ENCODE assay signal across 1 cellular context in the genomic region with DNA sequence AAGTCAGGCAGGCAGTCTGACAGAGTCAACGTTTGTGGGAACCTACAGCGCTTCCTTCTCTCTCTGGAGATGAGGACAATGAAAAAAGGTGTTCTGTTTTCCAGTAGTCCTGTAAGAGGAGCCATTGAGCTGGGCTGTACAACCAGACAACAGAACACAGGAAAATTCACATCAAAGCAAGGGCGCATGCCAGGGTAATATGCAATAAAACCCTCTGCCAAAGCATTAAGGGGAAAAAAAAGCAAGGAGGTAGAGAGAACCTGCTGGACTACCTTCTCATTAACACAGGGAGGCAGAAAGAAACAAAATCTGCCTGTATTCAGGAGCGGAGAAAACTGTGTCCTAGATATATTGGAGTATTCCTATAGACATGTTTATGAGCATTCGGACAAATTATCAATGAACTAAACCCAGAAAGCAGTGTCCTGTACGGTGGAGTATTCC.
TF ChIP-seq lines count a peak whose summit lies in the region.

No MANE protein-coding gene starts in this region.

TF ChIP-seq in HepG2, 621 proteins besides CTCF, POLR2A, EP300 and RAD21 (continued from another document):
- no peak for TF ChIP-seq UBTF (CRISPR knock-in tag; IDR thresholded peaks at IDR 0.05)
- TF ChIP-seq ZNF629 (CRISPR knock-in tag; conservative IDR thresholded peaks at IDR 0.05), result 0 out of 2 replicates have a peak, but pooled peaks have one; percentile 14
- no peak for TF ChIP-seq SP140L (CRISPR knock-in tag; IDR thresholded peaks at IDR 0.05; ENCODE audit: borderline replicate concordance)
- no peak for TF ChIP-seq HNF1A (IDR thresholded peaks at IDR 0.05; ENCODE audit: low read depth)
- TF ChIP-seq HNF1A (CRISPR knock-in tag; IDR thresholded peaks at IDR 0.05; ENCODE audit: borderline replicate concordance), result no peak
- peak; percentile 95; the same call in 1 of the 2 replicates for TF ChIP-seq ZNF331 (CRISPR knock-in tag; IDR thresholded peaks at IDR 0.05)
- TF ChIP-seq HOXA3 (CRISPR knock-in tag; IDR thresholded peaks at IDR 0.05), result 0 out of 2 replicates have a peak, but pooled peaks have one; percentile 16
- TF ChIP-seq ZNF512 (CRISPR knock-in tag; IDR thresholded peaks at IDR 0.05), result no peak; the same call in 1 of the 2 replicates
- peak; percentile 89; the same call in 1 of the 2 replicates for TF ChIP-seq ZNF800 (CRISPR knock-in tag; IDR thresholded peaks at IDR 0.05)
- TF ChIP-seq ZSCAN9 (CRISPR knock-in tag; IDR thresholded peaks at IDR 0.05; ENCODE audit: borderline replicate concordance), result 0 out of 2 replicates have a peak, but pooled peaks have one; percentile 47
- TF ChIP-seq XRCC5 (optimal IDR thresholded peaks at IDR 0.05; ENCODE audit: low read length), result peak; percentile 75
- TF ChIP-seq STAT6 (CRISPR knock-in tag; IDR thresholded peaks at IDR 0.05; ENCODE audit: borderline replicate concordance), result peak; percentile 83; the same call in 1 of the 2 replicates
- TF ChIP-seq, protein P1, sequence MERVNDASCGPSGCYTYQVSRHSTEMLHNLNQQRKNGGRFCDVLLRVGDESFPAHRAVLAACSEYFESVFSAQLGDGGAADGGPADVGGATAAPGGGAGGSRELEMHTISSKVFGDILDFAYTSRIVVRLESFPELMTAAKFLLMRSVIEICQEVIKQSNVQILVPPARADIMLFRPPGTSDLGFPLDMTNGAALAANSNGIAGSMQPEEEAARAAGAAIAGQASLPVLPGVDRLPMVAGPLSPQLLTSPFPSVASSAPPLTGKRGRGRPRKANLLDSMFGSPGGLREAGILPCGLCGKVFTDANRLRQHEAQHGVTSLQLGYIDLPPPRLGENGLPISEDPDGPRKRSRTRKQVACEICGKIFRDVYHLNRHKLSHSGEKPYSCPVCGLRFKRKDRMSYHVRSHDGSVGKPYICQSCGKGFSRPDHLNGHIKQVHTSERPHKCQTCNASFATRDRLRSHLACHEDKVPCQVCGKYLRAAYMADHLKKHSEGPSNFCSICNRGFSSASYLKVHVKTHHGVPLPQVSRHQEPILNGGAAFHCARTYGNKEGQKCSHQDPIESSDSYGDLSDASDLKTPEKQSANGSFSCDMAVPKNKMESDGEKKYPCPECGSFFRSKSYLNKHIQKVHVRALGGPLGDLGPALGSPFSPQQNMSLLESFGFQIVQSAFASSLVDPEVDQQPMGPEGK (CRISPR knock-in tag; IDR thresholded peaks at IDR 0.05), result 0 out of 2 replicates have a peak, but pooled peaks have one; percentile 22
- TF ChIP-seq, protein P2, sequence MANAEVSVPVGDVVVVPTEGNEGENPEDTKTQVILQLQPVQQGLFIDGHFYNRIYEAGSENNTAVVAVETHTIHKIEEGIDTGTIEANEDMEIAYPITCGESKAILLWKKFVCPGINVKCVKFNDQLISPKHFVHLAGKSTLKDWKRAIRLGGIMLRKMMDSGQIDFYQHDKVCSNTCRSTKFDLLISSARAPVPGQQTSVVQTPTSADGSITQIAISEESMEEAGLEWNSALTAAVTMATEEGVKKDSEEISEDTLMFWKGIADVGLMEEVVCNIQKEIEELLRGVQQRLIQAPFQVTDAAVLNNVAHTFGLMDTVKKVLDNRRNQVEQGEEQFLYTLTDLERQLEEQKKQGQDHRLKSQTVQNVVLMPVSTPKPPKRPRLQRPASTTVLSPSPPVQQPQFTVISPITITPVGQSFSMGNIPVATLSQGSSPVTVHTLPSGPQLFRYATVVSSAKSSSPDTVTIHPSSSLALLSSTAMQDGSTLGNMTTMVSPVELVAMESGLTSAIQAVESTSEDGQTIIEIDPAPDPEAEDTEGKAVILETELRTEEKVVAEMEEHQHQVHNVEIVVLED (CRISPR knock-in tag; IDR thresholded peaks at IDR 0.05; ENCODE audit: borderline replicate concordance), result no peak
- TF ChIP-seq KAT2B (IDR thresholded peaks at IDR 0.05; ENCODE audit: borderline replicate concordance, low read depth, low read length), result no peak
- peak; percentile 35; the same call in 1 of the 2 replicates for TF ChIP-seq KMT2A (CRISPR knock-in tag; IDR thresholded peaks at IDR 0.05)
- peak; percentile 55; the same call in 1 of the 2 replicates for TF ChIP-seq GATAD1 (CRISPR knock-in tag; IDR thresholded peaks at IDR 0.05)
- TF ChIP-seq SRSF4 (IDR thresholded peaks at IDR 0.05; ENCODE audit: low read depth, low read length, poor library complexity, severe bottlenecking), result no peak
- 0 out of 2 replicates have a peak, but pooled peaks have one; percentile 72 for TF ChIP-seq IRF2 (CRISPR knock-in tag; IDR thresholded peaks at IDR 0.05)
- no peak for TF ChIP-seq CBX1 (IDR thresholded peaks at IDR 0.05; ENCODE audit: low read depth)
- TF ChIP-seq MIXL1 (CRISPR knock-in tag; IDR thresholded peaks at IDR 0.05), result peak; percentile 73; the same call in 1 of the 2 replicates
- TF ChIP-seq, protein P3, sequence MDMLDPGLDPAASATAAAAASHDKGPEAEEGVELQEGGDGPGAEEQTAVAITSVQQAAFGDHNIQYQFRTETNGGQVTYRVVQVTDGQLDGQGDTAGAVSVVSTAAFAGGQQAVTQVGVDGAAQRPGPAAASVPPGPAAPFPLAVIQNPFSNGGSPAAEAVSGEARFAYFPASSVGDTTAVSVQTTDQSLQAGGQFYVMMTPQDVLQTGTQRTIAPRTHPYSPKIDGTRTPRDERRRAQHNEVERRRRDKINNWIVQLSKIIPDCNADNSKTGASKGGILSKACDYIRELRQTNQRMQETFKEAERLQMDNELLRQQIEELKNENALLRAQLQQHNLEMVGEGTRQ (IDR thresholded peaks at IDR 0.05; ENCODE audit: low read depth, low read length), result 0 out of 2 replicates have a peak, but pooled peaks have one; percentile 2
- TF ChIP-seq, protein P3 (CRISPR knock-in tag; IDR thresholded peaks at IDR 0.05; ENCODE audit: borderline replicate concordance), result no peak
- 0 out of 2 replicates have a peak, but pooled peaks have one; percentile 64 for TF ChIP-seq ZKSCAN8 (CRISPR knock-in tag; IDR thresholded peaks at IDR 0.05; ENCODE audit: borderline replicate concordance)
- no peak for TF ChIP-seq IKZF1 (IDR thresholded peaks at IDR 0.05)
- TF ChIP-seq, protein P4, sequence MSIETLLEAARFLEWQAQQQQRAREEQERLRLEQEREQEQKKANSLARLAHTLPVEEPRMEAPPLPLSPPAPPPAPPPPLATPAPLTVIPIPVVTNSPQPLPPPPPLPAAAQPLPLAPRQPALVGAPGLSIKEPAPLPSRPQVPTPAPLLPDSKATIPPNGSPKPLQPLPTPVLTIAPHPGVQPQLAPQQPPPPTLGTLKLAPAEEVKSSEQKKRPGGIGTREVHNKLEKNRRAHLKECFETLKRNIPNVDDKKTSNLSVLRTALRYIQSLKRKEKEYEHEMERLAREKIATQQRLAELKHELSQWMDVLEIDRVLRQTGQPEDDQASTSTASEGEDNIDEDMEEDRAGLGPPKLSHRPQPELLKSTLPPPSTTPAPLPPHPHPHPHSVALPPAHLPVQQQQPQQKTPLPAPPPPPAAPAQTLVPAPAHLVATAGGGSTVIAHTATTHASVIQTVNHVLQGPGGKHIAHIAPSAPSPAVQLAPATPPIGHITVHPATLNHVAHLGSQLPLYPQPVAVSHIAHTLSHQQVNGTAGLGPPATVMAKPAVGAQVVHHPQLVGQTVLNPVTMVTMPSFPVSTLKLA (IDR thresholded peaks at IDR 0.05), result no peak
- TF ChIP-seq NFIC (IDR thresholded peaks at IDR 0.05; ENCODE audit: low read length), result no peak
- TF ChIP-seq KLF11 (CRISPR knock-in tag; IDR thresholded peaks at IDR 0.05), result peak; percentile 81; the same call in 1 of the 2 replicates
- TF ChIP-seq SOX13 (IDR thresholded peaks at IDR 0.05), result no peak
- TF ChIP-seq SOX13 (CRISPR knock-in tag; conservative IDR thresholded peaks at IDR 0.05 in 1 of 2, IDR thresholded peaks at IDR 0.05 in 1 of 2), result peak in 1 of 2 experiments; percentile 61; a peak in 2 of 4 replicates
- no peak for TF ChIP-seq HNRNPUL1 (IDR thresholded peaks at IDR 0.05; ENCODE audit: low read depth, low read length)
- 0 out of 2 replicates have a peak, but pooled peaks have one; percentile 27 for TF ChIP-seq PPARG (CRISPR knock-in tag; conservative IDR thresholded peaks at IDR 0.05)
- no peak for TF ChIP-seq SALL2 (CRISPR knock-in tag; IDR thresholded peaks at IDR 0.05)
